Comparison of ENCODE assay signal across 9 cellular contexts in genomic region chr1:224456637-224456953, GRCh38. TPM values are rescaled to one million over a fixed set of nuclear protein-coding genes. Genes with fewer than 3 reads are reported as not detected.
DNase-seq lines count a peak whose midpoint lies in the region; ATAC-seq, FAIRE-seq and TF ChIP-seq lines count a peak whose summit lies in the region.
"Had no signal": no experiment of that assay in that cellular context is flagged by ENCODE, and none has a peak within 500 bp of the region (broad histone marks: within the 10 kb centered on the region; RNA-seq: fewer than 3 reads in every experiment).

No MANE protein-coding gene starts in this region.

- no peak overlapping the region for H3K4me3 Mint-ChIP-seq in astrocyte (ENCODE audit: unreplicated experiment)
- H3K4me3 Mint-ChIP-seq in memory B cell, result peak overlapping the region; percentile 37

- H3K27me3 ChIP-seq in SK-N-SH (ENCODE audit: insufficient read depth) (no peaks in the 10 kb centered on the region), astrocyte (ENCODE audit: insufficient read depth, low read length) (no peaks in the 10 kb centered on the region), suprapubic skin (no peaks in the 10 kb centered on the region)

- no peak overlapping the region for H3K4me2 ChIP-seq in SK-N-SH
- no peak overlapping the region for H3K4me2 ChIP-seq in astrocyte (ENCODE audit: low read length)

- CTCF ChIA-PET in SK-N-SH (lab: Yijun Ruan, JAX), result interaction anchor here (0.7 to 2.7 kb wide), 14 partner anchors 9 to 466 kb away, joined by 3 to 37 read pairs (median 6); no protein-coding TSS in a partner anchor

- H3K4me1 ChIP-seq in SK-N-SH (ENCODE audit: control insufficient read depth in 1 of 2, insufficient read depth in 2 of 2, low read depth in 1 of 2, low read length in 1 of 2) (peaks cover 4 to 8% of the 10 kb centered on the region in 2 experiments; a peak in 2 of 4 replicates), astrocyte (ENCODE audit: insufficient read depth, low read length) (peaks cover 8% of the 10 kb centered on the region), suprapubic skin (peaks cover 50% of the 10 kb centered on the region)

- peaks cover 0 to 4% of the 10 kb centered on the region in 2 experiments for H3K36me3 ChIP-seq in SK-N-SH (replicated peaks in 1 of 2; ENCODE audit: control insufficient read depth in 1 of 2, insufficient read depth in 2 of 2, low read length in 1 of 2)
- H3K36me3 ChIP-seq in astrocyte (ENCODE audit: insufficient read depth, low read length), result no peaks in the 10 kb centered on the region
- H3K36me3 ChIP-seq in suprapubic skin, result no peaks in the 10 kb centered on the region

- no peak overlapping the region for H3K9ac ChIP-seq in SK-N-SH
- H3K9ac ChIP-seq in astrocyte (ENCODE audit: low read length), result no peak overlapping the region

- no peaks in the 10 kb centered on the region for H3K9me2 ChIP-seq in SK-N-SH

- H3K9me3 ChIP-seq in SK-N-SH (no peaks in the 10 kb centered on the region), astrocyte (ENCODE audit: insufficient read depth, low read depth, low read length) (no peaks in the 10 kb centered on the region), suprapubic skin (no peaks in the 10 kb centered on the region)

- H2AFZ ChIP-seq in SK-N-SH (ENCODE audit: low read depth) (peak overlapping the region; percentile 71; the same call in 1 of the 2 replicates), astrocyte (ENCODE audit: low read depth, low read length) (peak overlapping the region; percentile 70)

- H3K9me3 Mint-ChIP-seq in astrocyte (ENCODE audit: unreplicated experiment), result no peaks in the 10 kb centered on the region
- no peaks in the 10 kb centered on the region for H3K9me3 Mint-ChIP-seq in memory B cell

- H3K27ac Mint-ChIP-seq in astrocyte (ENCODE audit: unreplicated experiment) (no peak overlapping the region), memory B cell (no peak overlapping the region)

- no peak for TF ChIP-seq RAD21 in SK-N-SH (IDR thresholded peaks at IDR 0.05; ENCODE audit: low read length)

- 98% methylated on average over 6 of the region's 7 CpGs for WGBS in SK-N-SH (ENCODE audit: low lambda C conversion rate)
- WGBS in suprapubic skin, result 63% methylated on average over 6 of the region's 7 CpGs

- TF ChIP-seq EP300 in SK-N-SH (IDR thresholded peaks at IDR 0.05; ENCODE audit: borderline replicate concordance in 1 of 2, low read depth in 1 of 2, low read length in 1 of 2) (no peak), suprapubic skin (IDR thresholded peaks at IDR 0.05) (no peak)

- H3K4me1 Mint-ChIP-seq in astrocyte (ENCODE audit: low read depth, unreplicated experiment) (peaks cover 11% of the 10 kb centered on the region), memory B cell (peaks cover 9% of the 10 kb centered on the region)

- H4K20me1 ChIP-seq in SK-N-SH (ENCODE audit: insufficient read depth) (no peaks in the 10 kb centered on the region), astrocyte (ENCODE audit: insufficient read depth, low read length) (no peaks in the 10 kb centered on the region)

- DNase-seq in SK-N-SH (no peak), astrocyte (ENCODE audit: low read depth) (no peak), memory B cell (ENCODE audit: low spot score in 2 of 2) (no peak), suprapubic skin (ENCODE audit: low spot score in 2 of 2) (no peak), NCI-H1048 (lab: John Stamatoyannopoulos, UW) (no peak)
- no peak for DNase-seq in activated CD8-positive, alpha-beta memory T cell treated with anti-CD3 and anti-CD28 coated beads for 24 hours

- H3K4me3 ChIP-seq in SK-N-SH (ENCODE audit: low read depth in 2 of 2, low read length in 1 of 2), result no peak overlapping the region
- H3K4me3 ChIP-seq in astrocyte (ENCODE audit: insufficient read depth, low read depth, low read length), result no peak overlapping the region
- H3K4me3 ChIP-seq in suprapubic skin, result no peak overlapping the region

- H3K36me3 Mint-ChIP-seq in astrocyte (ENCODE audit: low read depth, unreplicated experiment), result peaks cover 2% of the 10 kb centered on the region
- H3K36me3 Mint-ChIP-seq in memory B cell, result no peaks in the 10 kb centered on the region

- no peak overlapping the region; a peak in 1 of 4 replicates for H3K27ac ChIP-seq in SK-N-SH (ENCODE audit: low read depth in 2 of 2, low read length in 1 of 2)
- H3K27ac ChIP-seq in astrocyte (ENCODE audit: low read depth, low read length), result no peak overlapping the region
- peak overlapping the region; percentile 93 for H3K27ac ChIP-seq in suprapubic skin

- H3K27me3 Mint-ChIP-seq in astrocyte (ENCODE audit: low read depth, unreplicated experiment) (no peaks in the 10 kb centered on the region), memory B cell (no peaks in the 10 kb centered on the region)

- no peak for FAIRE-seq in astrocyte (lab: Jason Lieb, UNC)
- FAIRE-seq: colon had no signal

- peaks cover 5% of the 10 kb centered on the region for H3F3A ChIP-seq in SK-N-SH (replicated peaks; ENCODE audit: insufficient read depth)

- POLR2A ChIA-PET in SK-N-SH (lab: Yijun Ruan, JAX), result no interaction called here

- TF ChIP-seq POLR2A in suprapubic skin (IDR thresholded peaks at IDR 0.05), result no peak

- H3K79me2 ChIP-seq in SK-N-SH (ENCODE audit: insufficient read depth) (no peaks in the 10 kb centered on the region), astrocyte (ENCODE audit: insufficient read depth, low read length) (no peaks in the 10 kb centered on the region)

- TF ChIP-seq CTCF in SK-N-SH (IDR thresholded peaks at IDR 0.05), result no peak
- no peak for TF ChIP-seq CTCF in astrocyte (IDR thresholded peaks at IDR 0.05; ENCODE audit: insufficient read depth, low read depth, low read length)
- TF ChIP-seq CTCF in suprapubic skin (IDR thresholded peaks at IDR 0.05), result no peak

- no peak for ATAC-seq in SK-N-SH treated with all-trans-retinoic acid at 6 μM for 48 hours
- no peak for ATAC-seq in memory B cell (ENCODE audit: low read depth)
- no peak for ATAC-seq in esophagus mucosa

TF ChIP-seq in SK-N-SH, 30 proteins besides CTCF, POLR2A, EP300 and RAD21:
- no peak for TF ChIP-seq MXI1 (IDR thresholded peaks at IDR 0.05; ENCODE audit: low read depth, low read length)
- TF ChIP-seq RCOR1 (IDR thresholded peaks at IDR 0.05; ENCODE audit: low read length), result no peak
- TF ChIP-seq EZH2phosphoT487 (IDR thresholded peaks at IDR 0.05; ENCODE audit: borderline replicate concordance, low read depth), result no peak
- no peak for TF ChIP-seq NRF1 (IDR thresholded peaks at IDR 0.05; ENCODE audit: low read depth, low read length)

TF ChIP-seq in SK-N-SH treated with all-trans-retinoic acid at 6 μM for 48 hours, 23 proteins besides CTCF, POLR2A, EP300 and RAD21:
- TF ChIP-seq ZFP3 (CRISPR knock-in tag; IDR thresholded peaks at IDR 0.05) (no peak), RARB (CRISPR knock-in tag; IDR thresholded peaks at IDR 0.05) (no peak), OSR1 (CRISPR knock-in tag; IDR thresholded peaks at IDR 0.05) (no peak), CSDC2 (CRISPR knock-in tag; IDR thresholded peaks at IDR 0.05) (no peak), ZNF565 (CRISPR knock-in tag; conservative IDR thresholded peaks at IDR 0.05; ENCODE audit: low read depth) (no peak), BACH2 (CRISPR knock-in tag; IDR thresholded peaks at IDR 0.05; ENCODE audit: borderline replicate concordance) (no peak), PPARA (CRISPR knock-in tag; IDR thresholded peaks at IDR 0.05; ENCODE audit: borderline replicate concordance) (no peak), POU6F1 (CRISPR knock-in tag; IDR thresholded peaks at IDR 0.05; ENCODE audit: borderline replicate concordance, low read depth) (no peak), PATZ1 (CRISPR knock-in tag; IDR thresholded peaks at IDR 0.05; ENCODE audit: borderline replicate concordance) (no peak)

RNA-seq across cellular contexts. Expression of gene WDR26, which starts 22.0 kb away (rescaled TPM):
- polyA plus RNA-seq in SK-N-SH (2012; rRNA removed), result 21.2 and 21.9 TPM in 2 replicates
- polyA plus RNA-seq in SK-N-SH (2012; cell fraction: cytosol; rRNA removed), result 45.6 and 46.1 TPM in 2 replicates
- polyA plus RNA-seq in SK-N-SH (2012; cell fraction: nucleus; rRNA removed), result 21.5 and 50.0 TPM in 2 replicates
- total RNA-seq in astrocyte, result 105 and 113 TPM in 2 replicates
- 100 to 1,000 TPM in 3 of 4 donors, 10 to 100 TPM in 1; 92.4 to 174 (median 111) TPM for total RNA-seq in suprapubic skin
- total RNA-seq in esophagus mucosa, result 52.9 TPM
